21 cellular contexts compared by ENCODE assay signal in genomic region chr12:1287446-1287975, GRCh38.
DNase-seq lines count a peak whose midpoint lies in the region; ATAC-seq and TF ChIP-seq lines count a peak whose summit lies in the region.
"Had no signal": no experiment of that assay in that cellular context is flagged by ENCODE, and none has a peak within 500 bp of the region (broad histone marks: within the 10 kb centered on the region; RNA-seq: fewer than 3 reads in every experiment).

No MANE protein-coding gene starts in this region.

- H3K4me1 Mint-ChIP-seq in GM23338 = peaks cover 9% of the 10 kb centered on the region; the same call in 2 of the 3 replicates
- H3K4me1 Mint-ChIP-seq: CD4-positive, alpha-beta memory T cell had no signal

- peaks cover 6% of the 10 kb centered on the region; the same call in 2 of the 3 replicates for H3K36me3 Mint-ChIP-seq in GM23338 (ENCODE audit: low read depth)

- peaks cover 1% of the 10 kb centered on the region for H3K27me3 Mint-ChIP-seq in GM23338 (ENCODE audit: insufficient read depth, low read depth, poor library complexity)
- H3K27me3 Mint-ChIP-seq: CD4-positive, alpha-beta memory T cell had no signal

- H3K27me3 ChIP-seq in GM23338 (ENCODE audit: insufficient read depth) (no peaks in the 10 kb centered on the region), osteoblast (ENCODE audit: insufficient read depth, low read length) (no peaks in the 10 kb centered on the region)
- H3K27me3 ChIP-seq: BE2C; BLaER1 treated with 17β-estradiol and CSF1 and Interleukin-3, amounts not matched to agents 10 nM and 100 nM had no signal

- H3K27ac Mint-ChIP-seq in GM23338 = no peak overlapping the region
- H3K27ac Mint-ChIP-seq: CD4-positive, alpha-beta memory T cell had no signal

- no peak overlapping the region for H3K4me3 Mint-ChIP-seq in GM23338
- H3K4me3 Mint-ChIP-seq: CD14-positive monocyte; CD4-positive, alpha-beta memory T cell; H9 had no signal

- in situ Hi-C loops in SK-MEL-5 (cut with HindIII; ENCODE audit: low pct_unique_long_range_greater_than_20kb, low sequenced_read_pairs) = no loop called here

- no peak overlapping the region for H3K4me2 ChIP-seq in GM23338
- H3K4me2 ChIP-seq in osteoblast (ENCODE audit: insufficient read depth, low read length) = no peak overlapping the region
- H3K4me2 ChIP-seq: A549; BLaER1 treated with 17β-estradiol and CSF1 and Interleukin-3, amounts not matched to agents 10 nM and 100 nM had no signal

- ATAC-seq in GM23338 (peak; percentile 57), HG02870 (IDR thresholded peaks at IDR 0.05; ENCODE audit: unreplicated experiment) (no peak), GM19397 (IDR thresholded peaks at IDR 0.05; ENCODE audit: unreplicated experiment) (no peak)
- ATAC-seq: A549, HCT116 had no signal

- H3K9me3 ChIP-seq in osteoblast (ENCODE audit: low read depth, low read length) = no peaks in the 10 kb centered on the region
- H3K9me3 ChIP-seq: A549; BE2C; BLaER1 treated with 17β-estradiol and CSF1 and Interleukin-3, amounts not matched to agents 10 nM and 100 nM; Caco-2 had no signal

- no peaks in the 10 kb centered on the region for H3K9me2 ChIP-seq in GM23338 (ENCODE audit: insufficient read depth)

- H3F3A ChIP-seq in GM23338 (replicated peaks; ENCODE audit: low read depth) = no peaks in the 10 kb centered on the region

- no peak for TF ChIP-seq CTCF in GM23338 (conservative IDR thresholded peaks at IDR 0.05; ENCODE audit: low read depth in 2 of 2)
- TF ChIP-seq CTCF in osteoblast (IDR thresholded peaks at IDR 0.05; ENCODE audit: extremely low read depth, low read depth, low read length) = no peak

- DNase-seq in GM23338 (ENCODE audit: low spot score) (peak; percentile 9), SK-MEL-5 (ENCODE audit: low read depth, low spot score) (peak; percentile 84), foreskin melanocyte (peak; percentile 56), osteoblast (ENCODE audit: insufficient read length, low spot score, missing footprints) (no peak), NCI-H226 (no peak)
- DNase-seq: 8988T; ACHN; AML-193; BE2C; Caco-2; CD4-positive, alpha-beta memory T cell; DMS153; DND-41; GM23248; H9 had no signal

- H4K20me1 ChIP-seq in GM23338 (replicated peaks; ENCODE audit: insufficient read depth) (no peaks in the 10 kb centered on the region), osteoblast (ENCODE audit: insufficient read depth, low read length) (no peaks in the 10 kb centered on the region)
- H4K20me1 ChIP-seq: BLaER1 treated with 17β-estradiol and CSF1 and Interleukin-3, amounts not matched to agents 10 nM and 100 nM had no signal

- no peaks in the 10 kb centered on the region for H3K9me3 Mint-ChIP-seq in GM23338
- H3K9me3 Mint-ChIP-seq: CD4-positive, alpha-beta memory T cell; H9 had no signal

- H3K4me3 ChIP-seq in GM23338 = no peak overlapping the region
- no peak overlapping the region for H3K4me3 ChIP-seq in osteoblast (ENCODE audit: insufficient read depth, low read length)
- H3K4me3 ChIP-seq: A549; BLaER1 treated with 17β-estradiol and CSF1 and Interleukin-3, amounts not matched to agents 10 nM and 100 nM; GM23248 had no signal

- H3K27ac ChIP-seq in GM23338 (ENCODE audit: low read depth) (no peak overlapping the region), osteoblast (ENCODE audit: low read depth, low read length) (no peak overlapping the region)
- H3K27ac ChIP-seq: A549; BLaER1 treated with 17β-estradiol and CSF1 and Interleukin-3, amounts not matched to agents 10 nM and 100 nM; GM23248 had no signal

- no peaks in the 10 kb centered on the region for H3K36me3 ChIP-seq in GM23338 (ENCODE audit: insufficient read depth)
- no peaks in the 10 kb centered on the region for H3K36me3 ChIP-seq in osteoblast (ENCODE audit: insufficient read depth, low read length)
- H3K36me3 ChIP-seq: BE2C had no signal

- H3K4me1 ChIP-seq in GM23338 (ENCODE audit: insufficient read depth) (peaks cover 6% of the 10 kb centered on the region; the same call in 1 of the 2 replicates), osteoblast (ENCODE audit: insufficient read depth, low read length) (peaks cover under 1% of the 10 kb centered on the region)
- H3K4me1 ChIP-seq: A549, Caco-2 had no signal

- H2AFZ ChIP-seq in GM23338 (no peak overlapping the region), osteoblast (ENCODE audit: low read length) (no peak overlapping the region)
- H2AFZ ChIP-seq: GM23248 had no signal

- no peaks in the 10 kb centered on the region for H3K79me2 ChIP-seq in GM23338 (replicated peaks; ENCODE audit: insufficient read depth)
- H3K79me2 ChIP-seq in osteoblast (ENCODE audit: insufficient read depth, low read length) = no peaks in the 10 kb centered on the region

TF ChIP-seq in GM23338, 12 proteins besides CTCF, POLR2A, EP300 and RAD21 (continues in another document):
- TF ChIP-seq STAT1 (IDR thresholded peaks at IDR 0.05; ENCODE audit: unreplicated experiment) (no peak), CREB1 (CRISPR knock-in tag; IDR thresholded peaks at IDR 0.05; ENCODE audit: low read depth) (no peak), EZH2phosphoT487 (IDR thresholded peaks at IDR 0.05; ENCODE audit: unreplicated experiment) (no peak), NANOG (IDR thresholded peaks at IDR 0.05; ENCODE audit: borderline replicate concordance) (no peak), POLR2AphosphoS5 (IDR thresholded peaks at IDR 0.05; ENCODE audit: low read depth) (no peak), REST (IDR thresholded peaks at IDR 0.05; ENCODE audit: unreplicated experiment) (no peak), ZNF114 (CRISPR knock-in tag; IDR thresholded peaks at IDR 0.05) (no peak)
- TF ChIP-seq, protein P1, sequence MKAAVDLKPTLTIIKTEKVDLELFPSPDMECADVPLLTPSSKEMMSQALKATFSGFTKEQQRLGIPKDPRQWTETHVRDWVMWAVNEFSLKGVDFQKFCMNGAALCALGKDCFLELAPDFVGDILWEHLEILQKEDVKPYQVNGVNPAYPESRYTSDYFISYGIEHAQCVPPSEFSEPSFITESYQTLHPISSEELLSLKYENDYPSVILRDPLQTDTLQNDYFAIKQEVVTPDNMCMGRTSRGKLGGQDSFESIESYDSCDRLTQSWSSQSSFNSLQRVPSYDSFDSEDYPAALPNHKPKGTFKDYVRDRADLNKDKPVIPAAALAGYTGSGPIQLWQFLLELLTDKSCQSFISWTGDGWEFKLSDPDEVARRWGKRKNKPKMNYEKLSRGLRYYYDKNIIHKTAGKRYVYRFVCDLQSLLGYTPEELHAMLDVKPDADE (IDR thresholded peaks at IDR 0.05) = no peak

Comparison
In these comparisons a context has a peak if more than half of its experiments do, and no peak if none do; other contexts are left out.
1. DNase-seq: peak in GM23338 (single experiment), SK-MEL-5 (single experiment) and foreskin melanocyte (single experiment); none in osteoblast (single experiment) and NCI-H226 (single experiment).